In genomic region chr14:64763801-64764511, GRCh38 we compare ENCODE assay signal across 9 cellular contexts. TPM values are rescaled to one million over a fixed set of nuclear protein-coding genes. Genes with fewer than 3 reads are reported as not detected.
DNase-seq lines count a peak whose midpoint lies in the region; ATAC-seq, FAIRE-seq and TF ChIP-seq lines count a peak whose summit lies in the region.
"Had no signal": no experiment of that assay in that cellular context is flagged by ENCODE, and none has a peak within 500 bp of the region (broad histone marks: within the 10 kb centered on the region; RNA-seq: fewer than 3 reads in every experiment).

No MANE protein-coding gene starts in this region.

- H3K9ac ChIP-seq in astrocyte (ENCODE audit: low read length), result peak overlapping the region; percentile 70

- H3K9me3 Mint-ChIP-seq in astrocyte (ENCODE audit: unreplicated experiment), result no peaks in the 10 kb centered on the region

- peaks cover 6% of the 10 kb centered on the region for H3K27me3 Mint-ChIP-seq in astrocyte (ENCODE audit: low read depth, unreplicated experiment)

- H2AFZ ChIP-seq in astrocyte (ENCODE audit: low read depth, low read length), result peak overlapping the region; percentile 71

- no peaks in the 10 kb centered on the region for H3K36me3 Mint-ChIP-seq in astrocyte (ENCODE audit: low read depth, unreplicated experiment)

- ATAC-seq in HG03520 (IDR thresholded peaks at IDR 0.05; ENCODE audit: unreplicated experiment) (no peak), HG02798 (IDR thresholded peaks at IDR 0.05; ENCODE audit: poor library complexity, unreplicated experiment) (no peak)

- no peaks in the 10 kb centered on the region for H4K20me1 ChIP-seq in astrocyte (ENCODE audit: insufficient read depth, low read length)

- H3K27ac ChIP-seq in astrocyte (ENCODE audit: low read depth, low read length) (peak overlapping the region; percentile 67), mesodermal cell (ENCODE audit: low read depth, low read length, severe bottlenecking) (peak overlapping the region; percentile 53)

- peak overlapping the region; percentile 83 for H3K4me2 ChIP-seq in astrocyte (ENCODE audit: low read length)

- H3K9me3 ChIP-seq in astrocyte (ENCODE audit: insufficient read depth, low read depth, low read length) (no peaks in the 10 kb centered on the region), mesodermal cell (ENCODE audit: control insufficient read depth, low read length) (no peaks in the 10 kb centered on the region)

- WGBS in mesodermal cell (ENCODE audit: insufficient coverage in 2 of 2), 2 experiments, result 60 to 74% methylated on average over 12 to 14 of the region's 17 CpGs

- H3K27me3 ChIP-seq in H7 (ENCODE audit: control insufficient read depth, insufficient read depth, low read length), result peaks cover 7% of the 10 kb centered on the region
- H3K27me3 ChIP-seq in astrocyte (ENCODE audit: insufficient read depth, low read length), result no peaks in the 10 kb centered on the region

- H3K4me1 Mint-ChIP-seq in astrocyte (ENCODE audit: low read depth, unreplicated experiment), result peaks cover 51% of the 10 kb centered on the region

- no peaks in the 10 kb centered on the region for H3K36me3 ChIP-seq in H7 (replicated peaks; ENCODE audit: control insufficient read depth, insufficient read depth, low read length)
- no peaks in the 10 kb centered on the region for H3K36me3 ChIP-seq in astrocyte (ENCODE audit: insufficient read depth, low read length)
- no peaks in the 10 kb centered on the region for H3K36me3 ChIP-seq in mesodermal cell (ENCODE audit: control insufficient read depth, insufficient read depth, low read length)

- H3K4me3 ChIP-seq in AG09309 (ENCODE audit: control insufficient read depth, low read depth, low read length) (no peak overlapping the region), H7 (ENCODE audit: insufficient read depth, low read depth, low read length) (no peak overlapping the region), astrocyte (ENCODE audit: insufficient read depth, low read depth, low read length) (no peak overlapping the region), mesodermal cell (ENCODE audit: extremely low read depth, insufficient read depth, low read length, poor library complexity, severe bottlenecking) (no peak overlapping the region)

- TF ChIP-seq CTCF in AG09309 (IDR thresholded peaks at IDR 0.05; ENCODE audit: control insufficient read depth, insufficient read depth, low read depth, low read length, missing control alignments), result no peak
- TF ChIP-seq CTCF in astrocyte (IDR thresholded peaks at IDR 0.05; ENCODE audit: insufficient read depth, low read depth, low read length), result no peak

- H3K79me2 ChIP-seq in astrocyte (ENCODE audit: insufficient read depth, low read length), result no peaks in the 10 kb centered on the region

- H3K27ac Mint-ChIP-seq in astrocyte (ENCODE audit: unreplicated experiment), result peak overlapping the region; percentile 89

- FAIRE-seq in astrocyte (lab: Jason Lieb, UNC), result no peak
- FAIRE-seq: islet of Langerhans had no signal

- DNase-seq in AG09309 (ENCODE audit: low read depth), result peak; percentile 17
- DNase-seq in H7, result peak; percentile 66
- peak; percentile 21 for DNase-seq in astrocyte (ENCODE audit: low read depth)
- DNase-seq in ecto neural progenitor cell (ENCODE audit: low spot score), result no peak
- DNase-seq in pons (ENCODE audit: low spot score), result no peak

- no peak overlapping the region for H3K4me3 Mint-ChIP-seq in astrocyte (ENCODE audit: unreplicated experiment)

- H3K4me1 ChIP-seq in astrocyte (ENCODE audit: insufficient read depth, low read length) (peaks cover 48% of the 10 kb centered on the region), mesodermal cell (ENCODE audit: control insufficient read depth, insufficient read depth, low read length, poor library complexity, severe bottlenecking) (peaks cover 35% of the 10 kb centered on the region)

RNA-seq across cellular contexts. Expression of gene PLEKHG3, which starts 59.7 kb away (rescaled TPM):
- 36.7 and 47.0 TPM in 2 replicates for total RNA-seq in H7 (2014; rRNA removed; shearing (Covaris generic))
- total RNA-seq in astrocyte, result 84.1 and 98.6 TPM in 2 replicates
- 46.7 TPM for polyA plus RNA-seq in mesodermal cell (2013, experiment 1 of 2)
- polyA plus RNA-seq in mesodermal cell (2013, experiment 2 of 2), result 42.4 TPM

Comparison
In these comparisons a context has a peak if more than half of its experiments do, and no peak if none do; other contexts are left out.
1. DNase-seq: peak in AG09309 (single experiment), H7 (single experiment) and astrocyte (single experiment); none in ecto neural progenitor cell (single experiment) and pons (single experiment).